ENCODE assay signal across 13 cellular contexts in genomic region chr16:57564571-57565270, GRCh38. TPM values are rescaled to one million over a fixed set of nuclear protein-coding genes. Genes with fewer than 3 reads are reported as not detected.
DNase-seq lines count a peak whose midpoint lies in the region; ATAC-seq and TF ChIP-seq lines count a peak whose summit lies in the region.
"Had no signal": no experiment of that assay in that cellular context is flagged by ENCODE, and none has a peak within 500 bp of the region (broad histone marks: within the 10 kb centered on the region; RNA-seq: fewer than 3 reads in every experiment).

No MANE protein-coding gene starts in this region.

- peaks cover 33% of the 10 kb centered on the region for H3K9me3 Mint-ChIP-seq in WTC11

- in situ Hi-C loops in mammary epithelial cell (cut with MboI; ENCODE audit: low sequenced_read_pairs in 2 of 2), result no loop called here

- H3K4me2 ChIP-seq in BLaER1 treated with 17β-estradiol and CSF1 and Interleukin-3, amounts not matched to agents 10 nM and 100 nM, result peak overlapping the region in 9 of 11 experiments; percentile 5 to 42 (median 29); a peak in 9 of 22 replicates
- no peak overlapping the region for H3K4me2 ChIP-seq in mammary epithelial cell (ENCODE audit: insufficient read depth, low read depth, low read length)
- H3K4me2 ChIP-seq in mesenchymal stem cell (ENCODE audit: low read length, poor library complexity, severe bottlenecking), result no peak overlapping the region

- BruUV-seq in mammary epithelial cell (replicated peaks; lab: Mats Ljungman, UMichigan), result no TSS peak

- H4K91ac ChIP-seq in mesenchymal stem cell (ENCODE audit: low read length), result no peak overlapping the region

- H4K8ac ChIP-seq in mesenchymal stem cell (ENCODE audit: low read length), result no peak overlapping the region

- 62% methylated on average over 10 of the region's 10 CpGs for WGBS in mammary epithelial cell (ENCODE audit: low coverage, missing lambda C conversion rate)
- 47% methylated on average over 8 of the region's 10 CpGs for whole genome bisulfite sequencing in mesenchymal stem cell
- WGBS in stomach, 5 donors, result 60 to 75% (median 67%) methylated on average over 10 of the region's 10 CpGs

- peaks cover 0 to 22% (median 0%) of the 10 kb centered on the region in 11 experiments; a peak in 3 of 22 replicates for H4K20me1 ChIP-seq in BLaER1 treated with 17β-estradiol and CSF1 and Interleukin-3, amounts not matched to agents 10 nM and 100 nM
- H4K20me1 ChIP-seq in mammary epithelial cell (ENCODE audit: insufficient read depth, low read length), result no peaks in the 10 kb centered on the region

- TF ChIP-seq EP300 in stomach (IDR thresholded peaks at IDR 0.05), result no peak

- H2AFZ ChIP-seq in mammary epithelial cell (ENCODE audit: low read depth, low read length) (no peak overlapping the region), mesenchymal stem cell (ENCODE audit: low read depth, low read length) (no peak overlapping the region)

- no peaks in the 10 kb centered on the region for H3K4me1 Mint-ChIP-seq in WTC11
- H3K4me1 Mint-ChIP-seq: CD4-positive, alpha-beta memory T cell had no signal

- TF ChIP-seq CTCF in mammary epithelial cell (conservative IDR thresholded peaks at IDR 0.05 in 1 of 2, IDR thresholded peaks at IDR 0.05 in 1 of 2; ENCODE audit: extremely low read depth in 1 of 2, insufficient read depth in 1 of 2, low read depth in 1 of 2, low read length in 2 of 2) (no peak), WTC11 (IDR thresholded peaks at IDR 0.05) (no peak), stomach (IDR thresholded peaks at IDR 0.05) (no peak)

- peaks cover 21% of the 10 kb centered on the region for H3K27me3 Mint-ChIP-seq in WTC11 (ENCODE audit: low read depth)
- H3K27me3 Mint-ChIP-seq: memory B cell; stimulated activated naive CD8-positive, alpha-beta T cell treated with anti-CD3 and anti-CD28 coated beads, Interleukin-15, Interleukin-2, amounts not matched to agents 100 ng/mL and 50 ng/mL, for 24 hours had no signal

- CTCF ChIA-PET in mammary epithelial cell (lab: Charles Lee; ENCODE audit: low non-redundant PET), result no interaction called here
- CTCF ChIA-PET in WTC11 (lab: Charles Lee), result interaction anchor here (1.3 kb wide), 1 partner anchor 12 kb away, joined by 5 read pairs; no protein-coding TSS in a partner anchor

- H3K4me3 ChIP-seq in BLaER1 treated with 17β-estradiol and CSF1 and Interleukin-3, amounts not matched to agents 10 nM and 100 nM, result no peak overlapping the region
- H3K4me3 ChIP-seq in mammary epithelial cell (replicated peaks in 1 of 3; ENCODE audit: insufficient read depth in 1 of 3, low read depth in 2 of 3, low read length in 3 of 3), result no peak overlapping the region
- peak overlapping the region in 1 of 2 experiments; percentile 24 for H3K4me3 ChIP-seq in mesenchymal stem cell (ENCODE audit: insufficient read depth in 1 of 2, low read depth in 1 of 2, low read length in 2 of 2)
- H3K4me3 ChIP-seq in stomach, result no peak overlapping the region

- H3K4me1 ChIP-seq in BLaER1 treated with 17β-estradiol and CSF1 and Interleukin-3, amounts not matched to agents 10 nM and 100 nM, result peaks cover 0 to 17% (median 14%) of the 10 kb centered on the region in 10 experiments; a peak in 13 of 20 replicates
- no peaks in the 10 kb centered on the region for H3K4me1 ChIP-seq in mammary epithelial cell (ENCODE audit: insufficient read depth, low read length)
- H3K4me1 ChIP-seq in mesenchymal stem cell (ENCODE audit: control insufficient read depth, insufficient read depth, low read depth, low read length), result peaks cover 8% of the 10 kb centered on the region
- peaks cover 0 to 4% (median 0%) of the 10 kb centered on the region in 4 donors for H3K4me1 ChIP-seq in stomach

- H2AK5ac ChIP-seq in mesenchymal stem cell (ENCODE audit: low read length, severe bottlenecking), result no peak overlapping the region

- intact Hi-C loops in mammary epithelial cell (cut with micrococcal nuclease) (no loop called here), stomach (cut with DNase I; ENCODE audit: low total_unique reads) (no loop called here)

- no peak for TF ChIP-seq POLR2A in stomach (IDR thresholded peaks at IDR 0.05)

- ATAC-seq in WTC11, result no peak
- no peak for ATAC-seq in stimulated activated naive CD8-positive, alpha-beta T cell treated with anti-CD3 and anti-CD28 coated beads, Interleukin-15, Interleukin-2, amounts not matched to agents 100 U/mL and 50 U/mL, for 24 hours

- H3K27ac Mint-ChIP-seq in WTC11, result no peak overlapping the region
- H3K27ac Mint-ChIP-seq: stimulated activated naive CD8-positive, alpha-beta T cell treated with anti-CD3 and anti-CD28 coated beads, Interleukin-15, Interleukin-2, amounts not matched to agents 100 ng/mL and 50 ng/mL, for 24 hours had no signal

- DNase-seq in LHCN-M2 (ENCODE audit: low read depth), result peak; percentile 29
- DNase-seq in mammary epithelial cell, result peak; percentile 10
- DNase-seq in mesenchymal stem cell, result peak; percentile 51
- no peak for DNase-seq in WTC11 (ENCODE audit: low spot score)
- DNase-seq in NCI-H1048 (lab: John Stamatoyannopoulos, UW), result no peak
- DNase-seq in stimulated activated naive CD8-positive, alpha-beta T cell treated with anti-CD3 and anti-CD28 coated beads, Interleukin-15, Interleukin-2, amounts not matched to agents 100 U/mL and 50 U/mL, for 24 hours, result no peak
- DNase-seq in stomach, result no peak
- DNase-seq: anterior cingulate cortex; CD4-positive, alpha-beta memory T cell; NCI-H2171 treated with DMSO at 0.1 percent for 48 hours had no signal

- peaks cover 0 to 84% (median 0%) of the 10 kb centered on the region in 11 experiments; a peak in 8 of 22 replicates for H3K36me3 ChIP-seq in BLaER1 treated with 17β-estradiol and CSF1 and Interleukin-3, amounts not matched to agents 10 nM and 100 nM
- H3K36me3 ChIP-seq in mammary epithelial cell (ENCODE audit: insufficient read depth, low read length) (no peaks in the 10 kb centered on the region), mesenchymal stem cell (ENCODE audit: control insufficient read depth in 1 of 2, insufficient read depth in 2 of 2, low read depth in 1 of 2, low read length in 2 of 2) (no peaks in the 10 kb centered on the region), stomach (no peaks in the 10 kb centered on the region)

- H3K79me1 ChIP-seq in mesenchymal stem cell (replicated peaks; ENCODE audit: low read length, poor library complexity, severe bottlenecking), result no peaks in the 10 kb centered on the region

- no peak overlapping the region for H3K14ac ChIP-seq in mesenchymal stem cell (ENCODE audit: low read length in 2 of 2)

- POLR2A ChIA-PET in WTC11 (lab: Charles Lee), result no interaction called here

- H3K4me3 Mint-ChIP-seq in WTC11, result no peak overlapping the region
- H3K4me3 Mint-ChIP-seq: CD4-positive, alpha-beta memory T cell; memory B cell; stimulated activated naive CD8-positive, alpha-beta T cell treated with anti-CD3 and anti-CD28 coated beads, Interleukin-15, Interleukin-2, amounts not matched to agents 100 ng/mL and 50 ng/mL, for 24 hours had no signal

- H2BK15ac ChIP-seq in mesenchymal stem cell (ENCODE audit: low read depth, poor library complexity, severe bottlenecking), result no peak overlapping the region

- H2BK12ac ChIP-seq in mesenchymal stem cell (ENCODE audit: low read length in 2 of 2), result no peak overlapping the region

- H3K27ac ChIP-seq in BLaER1 treated with 17β-estradiol and CSF1 and Interleukin-3, amounts not matched to agents 10 nM and 100 nM, result no peak overlapping the region
- H3K27ac ChIP-seq in mammary epithelial cell (ENCODE audit: insufficient read depth, low read depth, low read length) (no peak overlapping the region), mesenchymal stem cell (ENCODE audit: low read length, poor library complexity, severe bottlenecking) (peak overlapping the region; percentile 0), stomach (no peak overlapping the region)

- dilution Hi-C loops in mammary epithelial cell (cut with HindIII; ENCODE audit: low sequenced_read_pairs), result loop anchor here (25.0 kb wide), 1 partner anchor 548 kb away; no protein-coding TSS in a partner anchor

- no peaks in the 10 kb centered on the region for H3K79me2 ChIP-seq in mammary epithelial cell (ENCODE audit: insufficient read depth, low read length)

- H3K27me3 ChIP-seq in BLaER1 treated with 17β-estradiol and CSF1 and Interleukin-3, amounts not matched to agents 10 nM and 100 nM, result peaks cover 0 to 18% (median 0%) of the 10 kb centered on the region in 11 experiments; a peak in 2 of 22 replicates
- H3K27me3 ChIP-seq in mammary epithelial cell (ENCODE audit: insufficient read depth, low read length) (no peaks in the 10 kb centered on the region), mesenchymal stem cell (ENCODE audit: control insufficient read depth in 1 of 2, insufficient read depth in 1 of 2, low read length in 2 of 2) (peaks cover 5 to 43% of the 10 kb centered on the region in 2 experiments), stomach (peaks cover 0 to 27% (median 0%) of the 10 kb centered on the region in 3 donors)

- H3K23ac ChIP-seq in mesenchymal stem cell (ENCODE audit: low read length in 2 of 2), result no peak overlapping the region

- no peak overlapping the region for H2BK120ac ChIP-seq in mesenchymal stem cell (ENCODE audit: low read depth, low read length)

- peaks cover 21 to 33% (median 28%) of the 10 kb centered on the region in 11 experiments; a peak in 21 of 22 replicates for H3K9me3 ChIP-seq in BLaER1 treated with 17β-estradiol and CSF1 and Interleukin-3, amounts not matched to agents 10 nM and 100 nM (replicated peaks in 1 of 11)
- H3K9me3 ChIP-seq in mammary epithelial cell (replicated peaks; ENCODE audit: insufficient read depth, low read length), result no peaks in the 10 kb centered on the region
- peaks cover 21% of the 10 kb centered on the region for H3K9me3 ChIP-seq in mesenchymal stem cell (ENCODE audit: control insufficient read depth, low read length)
- peaks cover 0 to 21% (median 18%) of the 10 kb centered on the region in 4 donors for H3K9me3 ChIP-seq in stomach

- no peak overlapping the region for H2BK5ac ChIP-seq in mesenchymal stem cell (ENCODE audit: low read depth, low read length, poor library complexity, severe bottlenecking)

- no peak overlapping the region for H3K9ac ChIP-seq in BLaER1 treated with 17β-estradiol and CSF1 and Interleukin-3, amounts not matched to agents 10 nM and 100 nM
- H3K9ac ChIP-seq in mammary epithelial cell (ENCODE audit: insufficient read depth, low read length) (no peak overlapping the region), mesenchymal stem cell (ENCODE audit: low read length) (no peak overlapping the region)

- H3K18ac ChIP-seq in mesenchymal stem cell (ENCODE audit: low read depth in 1 of 2, low read length in 2 of 2), result peak overlapping the region in 1 of 2 experiments; percentile 11

- H3K36me3 Mint-ChIP-seq in WTC11, result peaks cover 33% of the 10 kb centered on the region

- H3K4ac ChIP-seq in mesenchymal stem cell (ENCODE audit: low read depth in 1 of 2, low read length in 2 of 2), result no peak overlapping the region

RNA-seq across cellular contexts. Expression of gene ADGRG5, which starts 22.3 kb away (rescaled TPM):
- total RNA-seq in LHCN-M2 (2014; rRNA removed), result not detected in 2 replicates
- 0.01 TPM for polyA plus RNA-seq in LHCN-M2 (2012)
- not detected for total RNA-seq in mammary epithelial cell
- not detected for polyA plus RNA-seq in mammary epithelial cell
- polyA minus RNA-seq in mammary epithelial cell, result not detected
- polyA plus RNA-seq in mesenchymal stem cell (2013, experiment 1 of 2), result not detected
- polyA plus RNA-seq in mesenchymal stem cell (2013, experiment 2 of 2), result not detected
- 9.1 to 9.9 TPM (median 9.5 TPM) in 3 replicates for total RNA-seq in WTC11 (2021)
- total RNA-seq in stomach, result 1 to 10 TPM in 1 of 5 donors, under 1 TPM in 2, not detected in 2; under 0.01 to 1.4 (median 0.18) TPM
- polyA plus RNA-seq in stomach, result under 1 TPM; 0.19 to 0.80 (median 0.76) TPM

RNA-seq across cellular contexts. Expression of gene CCDC102A, which starts 28.4 kb away (rescaled TPM):
- total RNA-seq in LHCN-M2 (2014; rRNA removed), result 7.7 and 9.9 TPM in 2 replicates
- 4.6 TPM for polyA plus RNA-seq in LHCN-M2 (2012)
- total RNA-seq in mammary epithelial cell, result 1 to 10 TPM; 4.4 to 6.8 TPM
- polyA plus RNA-seq in mammary epithelial cell, result 4.2 TPM
- polyA minus RNA-seq in mammary epithelial cell, result 15.3 TPM
- polyA plus RNA-seq in mesenchymal stem cell (2013, experiment 1 of 2), result 4.5 TPM
- 4.8 TPM for polyA plus RNA-seq in mesenchymal stem cell (2013, experiment 2 of 2)
- 5.2 to 7.1 TPM (median 6.8 TPM) in 3 replicates for total RNA-seq in WTC11 (2021)
- total RNA-seq in stomach, result 10 to 100 TPM in 2 of 5 donors, 1 to 10 TPM in 2, not detected in 1; 1.7 to 14.5 (median 6.9) TPM
- 1 to 10 TPM; 2.3 to 6.5 (median 4.1) TPM for polyA plus RNA-seq in stomach

Comparison
In these comparisons a context has a peak if more than half of its experiments do, and no peak if none do; other contexts are left out.
1. H3K4me2 ChIP-seq: peak in BLaER1 treated with 17β-estradiol and CSF1 and Interleukin-3, amounts not matched to agents 10 nM and 100 nM (9 of 11); none in mammary epithelial cell (single experiment) and mesenchymal stem cell (single experiment).
2. DNase-seq: peak in LHCN-M2 (single experiment), mammary epithelial cell (single experiment) and mesenchymal stem cell (single experiment); none in WTC11 (single experiment), NCI-H1048 (single experiment), stimulated activated naive CD8-positive, alpha-beta T cell treated with anti-CD3 and anti-CD28 coated beads, Interleukin-15, Interleukin-2, amounts not matched to agents 100 U/mL and 50 U/mL, for 24 hours (single experiment) and stomach (single experiment).